Comparison of ENCODE assay signal across 8 cellular contexts in the genomic region with DNA sequence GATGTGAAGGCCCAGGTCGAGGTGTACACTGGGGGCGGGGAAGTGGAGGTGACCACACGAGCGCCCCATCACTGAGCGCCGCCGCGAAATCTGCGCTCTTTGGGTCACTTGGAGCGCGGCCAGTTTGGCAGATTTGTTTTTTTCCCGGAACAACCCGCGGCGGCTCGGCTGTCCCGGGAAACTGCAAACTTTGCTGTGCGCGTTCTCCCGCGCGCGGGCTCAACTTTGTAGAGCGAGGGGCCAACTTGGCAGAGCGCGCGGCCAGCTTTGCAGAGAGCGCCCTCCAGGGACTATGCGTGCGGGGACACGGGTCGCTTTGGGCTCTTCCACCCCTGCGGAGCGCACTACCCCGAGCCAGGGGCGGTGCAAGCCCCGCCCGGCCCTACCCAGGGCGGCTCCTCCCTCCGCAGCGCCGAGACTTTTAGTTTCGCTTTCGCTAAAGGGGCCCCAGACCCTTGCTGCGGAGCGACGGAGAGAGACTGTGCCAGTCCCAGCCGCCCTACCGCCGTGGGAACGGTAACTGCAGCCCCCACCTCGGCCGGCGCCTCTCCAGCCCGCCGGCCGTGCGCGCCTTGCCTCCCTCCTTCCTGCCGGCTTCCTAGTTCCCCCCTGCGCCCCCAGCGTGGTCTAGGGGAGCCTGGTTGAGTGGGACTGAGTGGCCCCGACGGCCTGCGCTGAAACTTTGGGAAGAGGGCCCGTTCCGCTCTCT. TPM values are rescaled to one million over a fixed set of nuclear protein-coding genes. Genes with fewer than 3 reads are reported as not detected.
DNase-seq lines count a peak whose midpoint lies in the region; FAIRE-seq and TF ChIP-seq lines count a peak whose summit lies in the region.

A gene (plus strand): TSS at position 450 of the 709 bp plus-strand sequence. CDS start 17,582 bp downstream, outside the sequence.

- H2AFZ ChIP-seq in astrocyte (ENCODE audit: low read depth, low read length): peak within 1 kb of the TSS; percentile 99

- H3K9me3 ChIP-seq in astrocyte (ENCODE audit: insufficient read depth, low read depth, low read length): no peaks in the 10 kb centered on the region

- peak within 1 kb of the TSS; percentile 98 for H3K4me3 ChIP-seq in GM12875 (ENCODE audit: low read depth, low read length)
- H3K4me3 ChIP-seq in HFF-Myc (replicated peaks; ENCODE audit: low read depth, low read length): peak within 1 kb of the TSS; percentile 75
- peak within 1 kb of the TSS; percentile 92 for H3K4me3 ChIP-seq in astrocyte (ENCODE audit: insufficient read depth, low read depth, low read length)

- peaks cover 3% of the 10 kb centered on the region for H3K9me3 Mint-ChIP-seq in astrocyte (ENCODE audit: unreplicated experiment)

- no peaks in the 10 kb centered on the region for H3K27me3 ChIP-seq in astrocyte (ENCODE audit: insufficient read depth, low read length)

- peaks cover 3% of the 10 kb centered on the region for H3K27me3 Mint-ChIP-seq in astrocyte (ENCODE audit: low read depth, unreplicated experiment)

- peaks cover 8% of the 10 kb centered on the region for H3K4me1 ChIP-seq in astrocyte (ENCODE audit: insufficient read depth, low read length)

- no peak for FAIRE-seq in astrocyte (lab: Jason Lieb, UNC)

- H3K9ac ChIP-seq in astrocyte (ENCODE audit: low read length): peak within 1 kb of the TSS; percentile 94

- H3K79me2 ChIP-seq in astrocyte (ENCODE audit: insufficient read depth, low read length): peaks cover 38% of the 10 kb centered on the region

- peak; percentile 42; the same call in 1 of the 2 replicates for TF ChIP-seq CTCF in GM12875 (IDR thresholded peaks at IDR 0.05; ENCODE audit: borderline replicate concordance, insufficient read depth, low read depth, low read length)
- no peak for TF ChIP-seq CTCF in HFF-Myc (IDR thresholded peaks at IDR 0.05; ENCODE audit: low read depth, low read length, missing control alignments)
- TF ChIP-seq CTCF in astrocyte (IDR thresholded peaks at IDR 0.05; ENCODE audit: insufficient read depth, low read depth, low read length): no peak

- H3K4me1 Mint-ChIP-seq in astrocyte (ENCODE audit: low read depth, unreplicated experiment): peaks cover 4% of the 10 kb centered on the region

- H4K20me1 ChIP-seq in astrocyte (ENCODE audit: insufficient read depth, low read length): peaks cover 12% of the 10 kb centered on the region

- peaks cover 7% of the 10 kb centered on the region for H3K36me3 Mint-ChIP-seq in astrocyte (ENCODE audit: low read depth, unreplicated experiment)

- H3K27ac ChIP-seq in astrocyte (ENCODE audit: low read depth, low read length): peak within 1 kb of the TSS; percentile 79

- H3K4me2 ChIP-seq in astrocyte (ENCODE audit: low read length): peak within 1 kb of the TSS; percentile 94

- peak within 1 kb of the TSS; percentile 88 for H3K27ac Mint-ChIP-seq in astrocyte (ENCODE audit: unreplicated experiment)

- DNase-seq in HFF-Myc (ENCODE audit: extremely low read depth, low read depth) (no peak), NAMALWA (ENCODE audit: low spot score) (peak; percentile 93), T-helper 22 cell (ENCODE audit: low read depth) (peak; percentile 65), astrocyte (ENCODE audit: low read depth) (peak; percentile 55), hepatic stellate cell (ENCODE audit: low spot score) (peak; percentile 83), retina (peak; percentile 92), cerebellar nuclear complex (lab: John Stamatoyannopoulos, UW) (no peak)

- H3K36me3 ChIP-seq in astrocyte (ENCODE audit: insufficient read depth, low read length): no peaks in the 10 kb centered on the region

- peak within 1 kb of the TSS; percentile 93 for H3K4me3 Mint-ChIP-seq in astrocyte (ENCODE audit: unreplicated experiment)

RNA-seq across cellular contexts. Expression of the gene that starts here (rescaled TPM):
- total RNA-seq in astrocyte: 41.9 and 44.9 TPM in 2 replicates

Comparison
In these comparisons a context has a peak if more than half of its experiments do, and no peak if none do; other contexts are left out.
1. DNase-seq: peak in NAMALWA (single experiment), T-helper 22 cell (single experiment), astrocyte (single experiment), hepatic stellate cell (single experiment) and retina (single experiment); none in HFF-Myc (single experiment) and cerebellar nuclear complex (0 of 2).
2. Peak in every context shown above with its lines, with median percentiles within 50 percentile points of each other: H3K4me3 ChIP-seq.